Comparison of ENCODE assay signal across 11 cellular contexts in the genomic region with DNA sequence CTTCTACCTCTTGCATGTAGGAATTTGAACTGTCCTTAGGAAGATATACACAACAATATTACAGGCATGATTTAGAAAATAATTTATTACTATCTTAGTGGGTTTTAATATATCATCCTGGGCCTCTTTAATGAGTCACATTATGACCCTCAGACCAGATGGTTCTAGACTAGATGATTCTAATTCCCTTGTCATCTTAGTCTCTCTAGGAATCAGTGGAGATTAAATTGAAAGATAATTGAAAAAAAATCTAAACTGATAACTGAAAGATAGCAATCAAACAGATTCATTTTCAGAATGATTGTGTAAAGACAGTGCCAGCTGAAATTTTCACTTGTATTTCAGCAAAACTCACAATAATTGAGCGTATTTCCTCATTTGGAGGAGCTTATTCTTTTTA.
"Had no signal": no experiment of that assay in that cellular context is flagged by ENCODE, and none has a peak within 500 bp of the region (broad histone marks: within the 10 kb centered on the region; RNA-seq: fewer than 3 reads in every experiment).

No MANE protein-coding gene starts in this region.

- H3K4me1 ChIP-seq: psoas muscle, upper lobe of right lung had no signal

- H3K36me3 Mint-ChIP-seq: activated naive CD4-positive, alpha-beta T cell treated with anti-CD3 and anti-CD28 coated beads, Interleukin-2, amount 50 U/mL, for 24 hours; memory B cell; stimulated activated naive B cell treated with anti-CD40 and anti-IgM and Interleukin-4, amounts not matched to agents 10 μg/mL and 1 μg/mL and 100 μg/mL, for 72 hours had no signal

- H3K36me3 ChIP-seq: ascending aorta, left ventricle myocardium inferior, upper lobe of right lung had no signal

- H3K9me3 Mint-ChIP-seq: activated naive CD4-positive, alpha-beta T cell treated with anti-CD3 and anti-CD28 coated beads, Interleukin-2, amount 50 U/mL, for 24 hours; nephron had no signal

- H3K27me3 ChIP-seq: ascending aorta, upper lobe of right lung had no signal

- H3K4me1 Mint-ChIP-seq: activated naive CD4-positive, alpha-beta T cell treated with anti-CD3 and anti-CD28 coated beads, Interleukin-2, amount 50 U/mL, for 24 hours; memory B cell had no signal

- H3K4me3 Mint-ChIP-seq: activated naive CD4-positive, alpha-beta T cell treated with anti-CD3 and anti-CD28 coated beads, Interleukin-2, amount 50 U/mL, for 24 hours; memory B cell; nephron; stimulated activated naive B cell treated with anti-CD40 and anti-IgM and Interleukin-4, amounts not matched to agents 10 μg/mL and 1 μg/mL and 100 μg/mL, for 72 hours had no signal

- H3K9me3 ChIP-seq: ascending aorta, left ventricle myocardium inferior, psoas muscle, upper lobe of right lung had no signal

- ATAC-seq: psoas muscle; stimulated activated naive B cell treated with anti-CD40 and anti-IgM and Interleukin-4, amounts not matched to agents 10 μg/mL and 1 μg/mL and 100 μg/mL, for 72 hours; upper lobe of right lung had no signal

- DNase-seq: kidney; left ventricle myocardium inferior; occipital lobe; psoas muscle; stimulated activated CD4-positive, alpha-beta T cell treated with anti-CD3 and anti-CD28 coated beads, Interleukin-2, amount 100 ng/mL, for 24 hours; stimulated activated naive B cell treated with anti-CD40 and anti-IgM and Interleukin-4, amounts not matched to agents 10 μg/mL and 1 μg/mL and 100 μg/mL, for 72 hours; upper lobe of right lung had no signal

- H3K27ac Mint-ChIP-seq: activated naive CD4-positive, alpha-beta T cell treated with anti-CD3 and anti-CD28 coated beads, Interleukin-2, amount 50 U/mL, for 24 hours; memory B cell; nephron; stimulated activated naive B cell treated with anti-CD40 and anti-IgM and Interleukin-4, amounts not matched to agents 10 μg/mL and 1 μg/mL and 100 μg/mL, for 72 hours had no signal

- H3K4me3 ChIP-seq: left ventricle myocardium inferior, psoas muscle, upper lobe of right lung had no signal

- H3K27me3 Mint-ChIP-seq: activated naive CD4-positive, alpha-beta T cell treated with anti-CD3 and anti-CD28 coated beads, Interleukin-2, amount 50 U/mL, for 24 hours had no signal

- H3K27ac ChIP-seq: ascending aorta, left ventricle myocardium inferior, psoas muscle, upper lobe of right lung had no signal
